ENCODE assay signal across 16 cellular contexts in genomic region chrX:44228621-44229020, GRCh38.
DNase-seq lines count a peak whose midpoint lies in the region; ATAC-seq and TF ChIP-seq lines count a peak whose summit lies in the region.
"Had no signal": no experiment of that assay in that cellular context is flagged by ENCODE, and none has a peak within 500 bp of the region (broad histone marks: within the 10 kb centered on the region; RNA-seq: fewer than 3 reads in every experiment).

No MANE protein-coding gene starts in this region.

- H3K9me3 ChIP-seq in MM.1S (replicated peaks; ENCODE audit: insufficient read depth, low read length), result no peaks in the 10 kb centered on the region
- H3K9me3 ChIP-seq: lower lobe of right lung, pancreas had no signal

- no peak overlapping the region for H3K9ac ChIP-seq in MM.1S (ENCODE audit: low read length)

- H3F3A ChIP-seq in MM.1S (ENCODE audit: insufficient read depth, low read length), result no peaks in the 10 kb centered on the region

- no peaks in the 10 kb centered on the region for H4K20me1 ChIP-seq in MM.1S (ENCODE audit: insufficient read depth, low read length)

- H3K79me2 ChIP-seq in MM.1S (ENCODE audit: low read length), result no peaks in the 10 kb centered on the region

- DNase-seq in SKM-1 treated with dmso at 0.1 percent for 144 hours (lab: John Stamatoyannopoulos, UW; ENCODE audit: unreplicated experiment) (peak; percentile 10), SKM-1 (lab: John Stamatoyannopoulos, UW; ENCODE audit: unreplicated experiment) (no peak), NOMO-1 treated with dmso at 0.1 percent for 144 hours (lab: John Stamatoyannopoulos, UW; ENCODE audit: unreplicated experiment) (peak; percentile 29), substantia nigra (lab: John Stamatoyannopoulos, UW) (peak in 11 of 49 donors; percentile 0 to 28 (median 6)), SK-N-DZ (ENCODE audit: low spot score) (no peak), NCI-H1436 treated with DMSO at 0.1 percent for 48 hours (lab: John Stamatoyannopoulos, UW) (no peak), MM.1S (no peak)
- DNase-seq: aorta; lower lobe of right lung; pancreas; stimulated activated naive CD4-positive, alpha-beta T cell treated with Interleukin-2 at 50 U/mL for 16 hours had no signal

- H3K9me2 ChIP-seq in MM.1S (replicated peaks; ENCODE audit: insufficient read depth, low read length), result no peaks in the 10 kb centered on the region

- no peaks in the 10 kb centered on the region for H3K4me1 ChIP-seq in MM.1S (ENCODE audit: low read length)
- H3K4me1 ChIP-seq: lower lobe of right lung had no signal

- H3K4me3 ChIP-seq in MM.1S (ENCODE audit: low read length), result no peak overlapping the region
- H3K4me3 ChIP-seq: lower lobe of right lung, pancreas had no signal

- no peaks in the 10 kb centered on the region for H3K36me3 ChIP-seq in MM.1S (replicated peaks; ENCODE audit: insufficient read depth, low read length)
- H3K36me3 ChIP-seq: lower lobe of right lung, pancreas had no signal

- peak; percentile 87 for ATAC-seq in HG03025 (IDR thresholded peaks at IDR 0.05; ENCODE audit: low FRiP score, unreplicated experiment)
- ATAC-seq: HCT116, lower lobe of right lung, pancreas had no signal

- H2AFZ ChIP-seq in MM.1S (ENCODE audit: low read length), result no peak overlapping the region

- no peaks in the 10 kb centered on the region for H3K27me3 ChIP-seq in MM.1S (replicated peaks; ENCODE audit: insufficient read depth, low read length)
- H3K27me3 ChIP-seq: pancreas had no signal

- no peak for TF ChIP-seq CTCF in MM.1S (IDR thresholded peaks at IDR 0.05; ENCODE audit: low read length)

- H3K27ac ChIP-seq in substantia nigra (ENCODE audit: low read depth, low read length, poor library complexity, severe bottlenecking) (peak overlapping the region; percentile 72), MM.1S (ENCODE audit: low read length) (no peak overlapping the region)
- H3K27ac ChIP-seq: 22Rv1, lower lobe of right lung, pancreas, RWPE1, VCaP had no signal

- no peak overlapping the region for H3K4me2 ChIP-seq in MM.1S (ENCODE audit: low read depth, low read length)

Comparison
In these comparisons a context has a peak if more than half of its experiments do, and no peak if none do; other contexts are left out.
1. DNase-seq: peak in SKM-1 treated with dmso at 0.1 percent for 144 hours (single experiment) and NOMO-1 treated with dmso at 0.1 percent for 144 hours (single experiment); none in SKM-1 (single experiment), SK-N-DZ (single experiment), NCI-H1436 treated with DMSO at 0.1 percent for 48 hours (single experiment) and MM.1S (single experiment).